Comparison of ENCODE assay signal across 12 cellular contexts in the genomic region with DNA sequence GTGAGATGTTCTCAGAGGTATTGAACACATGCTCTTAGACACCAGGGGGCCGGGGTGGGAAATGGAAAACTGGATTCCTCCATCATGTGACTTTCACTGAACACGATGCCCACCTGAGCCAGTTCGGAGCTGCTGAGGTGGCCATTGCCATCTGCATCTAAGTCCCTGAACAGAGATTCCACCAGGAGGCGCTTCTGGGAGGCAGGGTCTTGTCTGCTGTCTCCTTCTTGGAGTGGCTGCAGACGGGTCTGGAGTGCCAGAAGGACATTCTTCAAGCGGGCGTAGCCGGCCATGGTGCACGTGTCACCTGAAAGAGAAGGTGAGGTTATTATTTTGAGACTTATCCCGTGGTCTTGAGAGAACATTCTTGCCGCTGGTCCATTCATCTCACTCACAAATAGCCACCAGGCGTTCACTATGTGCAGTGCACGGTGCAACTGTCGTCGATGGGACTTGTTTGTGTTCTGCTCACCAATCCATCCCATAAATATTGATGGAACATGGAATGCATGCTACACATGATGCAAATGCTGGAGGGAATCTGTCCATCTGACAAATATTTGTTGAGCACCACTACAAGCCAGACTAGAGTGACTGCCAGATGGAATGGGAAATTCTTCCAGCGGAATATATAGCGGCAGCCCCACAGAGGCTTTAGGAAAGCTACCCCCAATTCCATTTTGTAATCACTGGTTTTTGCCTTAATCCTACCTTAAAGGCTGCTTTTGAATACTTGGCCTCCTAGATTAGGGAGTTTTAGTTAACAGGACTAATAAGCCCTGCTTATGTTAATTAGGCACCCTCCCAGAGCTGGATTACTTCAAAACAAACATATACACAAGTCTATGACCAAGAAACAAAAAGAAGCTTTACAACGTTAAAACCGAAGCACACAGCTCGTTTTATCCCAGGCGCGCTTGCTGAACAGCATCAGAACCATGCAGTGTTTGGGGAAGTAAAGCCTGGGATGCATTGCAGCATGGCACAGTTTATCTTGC.
DNase-seq lines count a peak whose midpoint lies in the region; ATAC-seq, FAIRE-seq and TF ChIP-seq lines count a peak whose summit lies in the region.
"Had no signal": no experiment of that assay in that cellular context is flagged by ENCODE, and none has a peak within 500 bp of the region (broad histone marks: within the 10 kb centered on the region; RNA-seq: fewer than 3 reads in every experiment).

No MANE protein-coding gene starts in this region.

- H4K8ac ChIP-seq in IMR-90 (ENCODE audit: low read depth in 2 of 2, low read length in 2 of 2) = no peak overlapping the region

- dilution Hi-C loops in IMR-90 (cut with HindIII; ENCODE audit: low sequenced_read_pairs, unreplicated experiment) = no loop called here

- DNase-seq in ELF-1 (ENCODE audit: low read depth, low spot score) (peak; percentile 78), IMR-90 (no peak), K562 (ENCODE audit: extremely low read depth in 1 of 4, low spot score in 3 of 4) (peak in 3 of 4 experiments; percentile 11 to 51 (median 30)), nephron progenitor cell (peak; percentile 29), NCI-H128 (lab: John Stamatoyannopoulos, UW; ENCODE audit: unreplicated experiment) (no peak), NCI-H526 treated with DMSO at 0.1 percent for 48 hours (lab: John Stamatoyannopoulos, UW) (no peak)
- no peak for DNase-seq in stimulated activated naive CD8-positive, alpha-beta T cell treated with anti-CD3 and anti-CD28 coated beads, Interleukin-15, amount 100 ng/mL, for 72 hours
- DNase-seq: activated CD4-positive, alpha-beta T cell treated with anti-CD3 and anti-CD28 coated beads, Interleukin-2, amount 10 ng/mL, durations not matched to agents 24 days and 14 days; NCI-H1105 had no signal

- H3K36me3 Mint-ChIP-seq in nephron progenitor cell (ENCODE audit: low read depth) = no peaks in the 10 kb centered on the region

- H3K27ac ChIP-seq in IMR-90 (ENCODE audit: insufficient read depth, low read length) (no peak overlapping the region), K562 (ENCODE audit: extremely low read depth, low read depth, low read length) (no peak overlapping the region)

- H3K4me2 ChIP-seq in IMR-90 (ENCODE audit: low read depth, low read length) (no peak overlapping the region), K562 (ENCODE audit: insufficient read depth, low read length) (no peak overlapping the region)

- H3K27ac Mint-ChIP-seq in nephron progenitor cell = no peak overlapping the region
- no peak overlapping the region for H3K27ac Mint-ChIP-seq in stimulated activated naive CD8-positive, alpha-beta T cell treated with anti-CD3 and anti-CD28 coated beads, Interleukin-15, amount 100 ng/mL, for 72 hours
- H3K27ac Mint-ChIP-seq: activated CD4-positive, alpha-beta T cell treated with anti-CD3 and anti-CD28 coated beads, Interleukin-2, amount 10 ng/mL, durations not matched to agents 24 days and 14 days had no signal

- H2AK5ac ChIP-seq in IMR-90 (ENCODE audit: low read depth, low read length) = no peak overlapping the region

- no peak overlapping the region for H3K56ac ChIP-seq in IMR-90 (ENCODE audit: extremely low read depth, insufficient read depth, low read length)

- no peaks in the 10 kb centered on the region for H4K20me1 ChIP-seq in IMR-90 (ENCODE audit: insufficient read depth, low read length)
- H4K20me1 ChIP-seq in K562 (replicated peaks; ENCODE audit: control insufficient read depth, insufficient read depth, low read length) = 0 out of 2 replicates have a peak, but pooled peaks cover 5% of the 10 kb centered on the region

- H2BK15ac ChIP-seq in IMR-90 (ENCODE audit: low read depth, low read length) = no peak overlapping the region

- H3K27me3 ChIP-seq in IMR-90 (ENCODE audit: control insufficient read depth, insufficient read depth, low read length) (peaks cover 9% of the 10 kb centered on the region; the same call in 1 of the 2 replicates), K562 (ENCODE audit: control insufficient read depth in 2 of 2, insufficient read depth in 2 of 2, low read length in 2 of 2) (peaks cover 3 to 44% of the 10 kb centered on the region in 2 experiments; a peak in 4 of 5 replicates)

- no peaks in the 10 kb centered on the region for H3K9me1 ChIP-seq in IMR-90 (ENCODE audit: insufficient read depth, low read length)
- no peaks in the 10 kb centered on the region for H3K9me1 ChIP-seq in K562 (ENCODE audit: control insufficient read depth, insufficient read depth, low read length)

- 47% methylated on average over 3 of the region's 22 CpGs; no CpG with 5 or more reads in 1 of the 2 experiments for WGBS in IMR-90 (ENCODE audit: extremely low coverage in 2 of 2, insufficient read length in 1 of 2), 2 experiments
- WGBS in K562 (ENCODE audit: insufficient coverage, low coverage, missing lambda C conversion rate) = 5% methylated on average over 22 of the region's 22 CpGs

- H3K23ac ChIP-seq in IMR-90 (ENCODE audit: low read depth, low read length) = no peak overlapping the region

- FAIRE-seq in K562 (lab: Jason Lieb, UNC) = no peak
- FAIRE-seq: RCC 7860 had no signal

- in situ Hi-C loops in IMR-90 (cut with MboI; ENCODE audit: low sequenced_read_pairs) = no loop called here
- in situ Hi-C loops in K562 (cut with MboI) = no loop called here

- no peak overlapping the region for H3K4ac ChIP-seq in IMR-90 (ENCODE audit: low read depth, low read length)

- no peak overlapping the region for H2AK9ac ChIP-seq in IMR-90 (replicated peaks; ENCODE audit: low read depth, low read length, poor library complexity)

- H3K4me1 ChIP-seq in IMR-90 (ENCODE audit: control insufficient read depth, insufficient read depth, low read length) (no peaks in the 10 kb centered on the region), K562 (replicated peaks in 1 of 2; ENCODE audit: control insufficient read depth in 2 of 2, insufficient read depth in 2 of 2, low read length in 2 of 2) (no peaks in the 10 kb centered on the region)

- BruUV-seq in IMR-90 (replicated peaks; lab: Mats Ljungman, UMichigan) = no TSS peak
- BruUV-seq in K562 (replicated peaks; lab: Mats Ljungman, UMichigan) = no TSS peak

- no peak overlapping the region for H3K9ac ChIP-seq in IMR-90 (ENCODE audit: low read depth, low read length)
- no peak overlapping the region for H3K9ac ChIP-seq in K562 (ENCODE audit: insufficient read depth in 1 of 2, low read depth in 2 of 2, low read length in 2 of 2)

- no peaks in the 10 kb centered on the region for H3K79me2 ChIP-seq in K562 (ENCODE audit: control insufficient read depth, insufficient read depth, low read length)

- H4K5ac ChIP-seq in IMR-90 (ENCODE audit: low read depth, low read length) = no peak overlapping the region

- H2BK5ac ChIP-seq in IMR-90 (ENCODE audit: low read depth, low read length, poor library complexity, severe bottlenecking) = no peak overlapping the region

- H3K4me3 ChIP-seq in IMR-90 (ENCODE audit: insufficient read depth, low read depth, low read length) (no peak overlapping the region), K562 (no peak overlapping the region)

- H3K79me1 ChIP-seq in IMR-90 (ENCODE audit: low read depth in 1 of 2, low read length in 2 of 2) = no peaks in the 10 kb centered on the region

- no peak overlapping the region for H4K91ac ChIP-seq in IMR-90 (ENCODE audit: insufficient read depth, low read depth, low read length)

- POLR2A ChIA-PET in IMR-90 (lab: Charles Lee; ENCODE audit: unreplicated experiment) (no interaction called here), K562 (lab: Yijun Ruan, JAX) (interaction anchor here (0.7 to 1.3 kb wide), 6 partner anchors 11 to 99 kb away, joined by 3 to 4 read pairs (median 3); no protein-coding TSS in a partner anchor)

- no peak overlapping the region for H3K14ac ChIP-seq in IMR-90 (replicated peaks; ENCODE audit: low read depth, low read length)

- no peak overlapping the region for H2BK20ac ChIP-seq in IMR-90 (ENCODE audit: low read depth, low read length)

- no peaks in the 10 kb centered on the region for H3K36me3 ChIP-seq in IMR-90 (ENCODE audit: control insufficient read depth, insufficient read depth, low read length)
- H3K36me3 ChIP-seq in K562 (ENCODE audit: control insufficient read depth, insufficient read depth, low read length) = no peaks in the 10 kb centered on the region

- TF ChIP-seq RAD21 in IMR-90 (IDR thresholded peaks at IDR 0.05; ENCODE audit: low read length) (no peak), K562 (CRISPR knock-in tag; conservative IDR thresholded peaks at IDR 0.05 in 1 of 2, IDR thresholded peaks at IDR 0.05 in 1 of 2) (peak in 1 of 2 experiments; percentile 49; a peak in 3 of 4 replicates)

- H2BK120ac ChIP-seq in IMR-90 (ENCODE audit: low read depth, low read length) = no peak overlapping the region

- H3K4me3 Mint-ChIP-seq in nephron progenitor cell = no peak overlapping the region
- no peak overlapping the region for H3K4me3 Mint-ChIP-seq in stimulated activated naive CD8-positive, alpha-beta T cell treated with anti-CD3 and anti-CD28 coated beads, Interleukin-15, amount 100 ng/mL, for 72 hours
- H3K4me3 Mint-ChIP-seq: activated CD4-positive, alpha-beta T cell treated with anti-CD3 and anti-CD28 coated beads, Interleukin-2, amount 10 ng/mL, durations not matched to agents 24 days and 14 days had no signal

- H2AFZ ChIP-seq in IMR-90 (replicated peaks; ENCODE audit: low read length, poor library complexity) (no peak overlapping the region), K562 (ENCODE audit: low read depth, low read length) (no peak overlapping the region)

- peaks cover 20% of the 10 kb centered on the region for H3K27me3 Mint-ChIP-seq in nephron progenitor cell (ENCODE audit: low read depth, poor library complexity)
- peaks cover 7% of the 10 kb centered on the region for H3K27me3 Mint-ChIP-seq in stimulated activated naive CD8-positive, alpha-beta T cell treated with anti-CD3 and anti-CD28 coated beads, Interleukin-15, amount 100 ng/mL, for 72 hours
- H3K27me3 Mint-ChIP-seq: activated CD4-positive, alpha-beta T cell treated with anti-CD3 and anti-CD28 coated beads, Interleukin-2, amount 10 ng/mL, durations not matched to agents 24 days and 14 days had no signal

- no peak for TF ChIP-seq EP300 in K562 (IDR thresholded peaks at IDR 0.05; ENCODE audit: low read length)

- ATAC-seq in IMR-90 (ENCODE audit: low read depth) (no peak), K562 (peak; percentile 86), HG03571 (IDR thresholded peaks at IDR 0.05; ENCODE audit: unreplicated experiment) (no peak)
- ATAC-seq in stimulated activated naive CD8-positive, alpha-beta T cell treated with anti-CD3 and anti-CD28 coated beads, Interleukin-15, amount 100 ng/mL, for 72 hours = no peak
- ATAC-seq: sciatic nerve had no signal

- TF ChIP-seq POLR2A in IMR-90 (IDR thresholded peaks at IDR 0.05; ENCODE audit: low read depth, low read length) (no peak), K562 (conservative IDR thresholded peaks at IDR 0.05) (no peak)

- no peaks in the 10 kb centered on the region for H3K9me3 Mint-ChIP-seq in nephron progenitor cell
- no peaks in the 10 kb centered on the region for H3K9me3 Mint-ChIP-seq in stimulated activated naive CD8-positive, alpha-beta T cell treated with anti-CD3 and anti-CD28 coated beads, Interleukin-15, amount 100 ng/mL, for 72 hours
- H3K9me3 Mint-ChIP-seq: activated CD4-positive, alpha-beta T cell treated with anti-CD3 and anti-CD28 coated beads, Interleukin-2, amount 10 ng/mL, durations not matched to agents 24 days and 14 days had no signal

- intact Hi-C loops in IMR-90 (cut with micrococcal nuclease) (no loop called here), K562 (cut with micrococcal nuclease) (no loop called here)

- CTCF ChIA-PET in IMR-90 (lab: Yijun Ruan, JAX) = interaction anchor here (0.8 kb wide), 1 partner anchor 9 kb away, joined by 3 read pairs; no protein-coding TSS in a partner anchor
- CTCF ChIA-PET in K562 (lab: Yijun Ruan, JAX; ENCODE audit: low intra/inter-chr PET ratio) = interaction anchor here (0.6 to 3.2 kb wide), 3 partner anchors 206 to 664 kb away, joined by 3 to 13 read pairs (median 6); no protein-coding TSS in a partner anchor

- TF ChIP-seq CTCF in IMR-90 (conservative IDR thresholded peaks at IDR 0.05; ENCODE audit: low read depth, low read length) (0 out of 2 replicates have a peak, but pooled peaks have one; percentile 11), K562 (IDR thresholded peaks at IDR 0.05 in 2 of 3, conservative IDR thresholded peaks at IDR 0.05 in 1 of 3; ENCODE audit: insufficient read depth in 2 of 3, low read depth in 1 of 3, low read length in 3 of 3) (peak; percentile 69 to 86 (median 83)), nephron progenitor cell (IDR thresholded peaks at IDR 0.05) (peak; percentile 28)

- no peak overlapping the region for H3K18ac ChIP-seq in IMR-90 (ENCODE audit: low read depth, low read length)

- peaks cover 5% of the 10 kb centered on the region for H3K4me1 Mint-ChIP-seq in nephron progenitor cell
- H3K4me1 Mint-ChIP-seq in stimulated activated naive CD8-positive, alpha-beta T cell treated with anti-CD3 and anti-CD28 coated beads, Interleukin-15, amount 100 ng/mL, for 72 hours = peaks cover 24% of the 10 kb centered on the region

- no peaks in the 10 kb centered on the region for H3K9me3 ChIP-seq in IMR-90 (ENCODE audit: control insufficient read depth, insufficient read depth, low read length)
- no peaks in the 10 kb centered on the region for H3K9me3 ChIP-seq in K562 (replicated peaks; ENCODE audit: control insufficient read depth, insufficient read depth, low read depth, low read length)

Comparison
In these comparisons a context has a peak if more than half of its experiments do, and no peak if none do; other contexts are left out.
1. DNase-seq: peak in ELF-1 (single experiment), K562 (3 of 4) and nephron progenitor cell (single experiment); none in IMR-90 (single experiment), NCI-H128 (single experiment), NCI-H526 treated with DMSO at 0.1 percent for 48 hours (single experiment) and stimulated activated naive CD8-positive, alpha-beta T cell treated with anti-CD3 and anti-CD28 coated beads, Interleukin-15, amount 100 ng/mL, for 72 hours (0 of 2).
2. CTCF ChIP-seq: peak in every context shown above with its lines; median percentile 83 in K562; 28 in nephron progenitor cell; 11 in IMR-90.